In genomic region chr3:144096016-144096415, GRCh38 we compare ENCODE assay signal across 19 cellular contexts.
DNase-seq lines count a peak whose midpoint lies in the region; ATAC-seq and TF ChIP-seq lines count a peak whose summit lies in the region.
"Had no signal": no experiment of that assay in that cellular context is flagged by ENCODE, and none has a peak within 500 bp of the region (broad histone marks: within the 10 kb centered on the region; RNA-seq: fewer than 3 reads in every experiment).

No MANE protein-coding gene starts in this region.

- DNase-seq in NCI-H69 (lab: John Stamatoyannopoulos, UW): peak; percentile 4
- DNase-seq in fibroblast of gingiva (ENCODE audit: low read depth): peak; percentile 84
- DNase-seq in kidney glomerular epithelial cell (lab: John Stamatoyannopoulos, UW): peak; percentile 78
- DNase-seq in hippocampal formation (lab: John Stamatoyannopoulos, UW): no peak
- no peak for DNase-seq in activated CD4-positive, alpha-beta T cell treated with anti-CD3 and anti-CD28 coated beads, Interleukin-2, amount 10 ng/mL, durations not matched to agents 7 days and 5 days
- DNase-seq: BE2C; C1 segment of cervical spinal cord; CD4-positive, CD25-positive, alpha-beta regulatory T cell; CD8-positive, alpha-beta memory T cell; COR-L47; DMS79 treated with DMSO at 0.1 percent for 48 hours; GF-D8; H9; IMR-90 had no signal

- no peak overlapping the region for H3K4me3 ChIP-seq in parathyroid adenoma (ENCODE audit: low read depth, low read length)
- H3K4me3 ChIP-seq: GM12878, K562 had no signal

- no peaks in the 10 kb centered on the region for H3K27me3 ChIP-seq in parathyroid adenoma (ENCODE audit: control insufficient read depth, insufficient read depth, low read length)
- H3K27me3 ChIP-seq: BE2C had no signal

- H2AFZ ChIP-seq in parathyroid adenoma: no peak overlapping the region

- no peak overlapping the region for H3K27ac Mint-ChIP-seq in activated CD4-positive, alpha-beta T cell treated with anti-CD3 and anti-CD28 coated beads, Interleukin-2, amount 10 ng/mL, durations not matched to agents 7 days and 5 days
- H3K27ac Mint-ChIP-seq: CD4-positive, CD25-positive, alpha-beta regulatory T cell had no signal

- no peak overlapping the region for H3K27ac ChIP-seq in parathyroid adenoma

- no peak overlapping the region for H3K4me3 Mint-ChIP-seq in activated CD4-positive, alpha-beta T cell treated with anti-CD3 and anti-CD28 coated beads, Interleukin-2, amount 10 ng/mL, durations not matched to agents 7 days and 5 days
- H3K4me3 Mint-ChIP-seq: CD4-positive, CD25-positive, alpha-beta regulatory T cell; CD8-positive, alpha-beta memory T cell; H9 had no signal

- no peaks in the 10 kb centered on the region for H3K9me3 Mint-ChIP-seq in activated CD4-positive, alpha-beta T cell treated with anti-CD3 and anti-CD28 coated beads, Interleukin-2, amount 10 ng/mL, durations not matched to agents 7 days and 5 days

- H3K79me2 ChIP-seq in parathyroid adenoma: no peaks in the 10 kb centered on the region

- H3K4me1 Mint-ChIP-seq in activated CD4-positive, alpha-beta T cell treated with anti-CD3 and anti-CD28 coated beads, Interleukin-2, amount 10 ng/mL, durations not matched to agents 7 days and 5 days: no peaks in the 10 kb centered on the region
- H3K4me1 Mint-ChIP-seq: CD4-positive, CD25-positive, alpha-beta regulatory T cell; CD8-positive, alpha-beta memory T cell had no signal

- CTCF ChIA-PET in activated CD4-positive, alpha-beta T cell treated with anti-CD3 and anti-CD28 coated beads, Interleukin-2, amount 10 ng/mL, durations not matched to agents 7 days and 5 days (lab: Charles Lee): no interaction called here

- no peaks in the 10 kb centered on the region for H3K9me3 ChIP-seq in parathyroid adenoma (ENCODE audit: control insufficient read depth, low read length)
- H3K9me3 ChIP-seq: BE2C had no signal

- H3K36me3 Mint-ChIP-seq in activated CD4-positive, alpha-beta T cell treated with anti-CD3 and anti-CD28 coated beads, Interleukin-2, amount 10 ng/mL, durations not matched to agents 7 days and 5 days (ENCODE audit: low read depth): no peaks in the 10 kb centered on the region
- H3K36me3 Mint-ChIP-seq: CD4-positive, CD25-positive, alpha-beta regulatory T cell had no signal

- no peak overlapping the region for H3K9ac ChIP-seq in parathyroid adenoma

- H3K4me2 ChIP-seq in parathyroid adenoma (ENCODE audit: low read length): peak overlapping the region; percentile 50

- POLR2A ChIA-PET in activated CD4-positive, alpha-beta T cell treated with anti-CD3 and anti-CD28 coated beads, Interleukin-2, amount 10 ng/mL, durations not matched to agents 7 days and 5 days (lab: Charles Lee): no interaction called here

- H3K36me3 ChIP-seq in parathyroid adenoma (ENCODE audit: control insufficient read depth, insufficient read depth, low read length): no peaks in the 10 kb centered on the region
- H3K36me3 ChIP-seq: BE2C had no signal

- TF ChIP-seq CTCF in parathyroid adenoma (IDR thresholded peaks at IDR 0.05): no peak

- ATAC-seq in GM18520 (IDR thresholded peaks at IDR 0.05; ENCODE audit: unreplicated experiment) (no peak), HG03159 (IDR thresholded peaks at IDR 0.05; ENCODE audit: unreplicated experiment) (no peak)
- ATAC-seq: GM12878, K562 had no signal

- peaks cover 2% of the 10 kb centered on the region for H3K27me3 Mint-ChIP-seq in activated CD4-positive, alpha-beta T cell treated with anti-CD3 and anti-CD28 coated beads, Interleukin-2, amount 10 ng/mL, durations not matched to agents 7 days and 5 days
- H3K27me3 Mint-ChIP-seq: CD4-positive, CD25-positive, alpha-beta regulatory T cell had no signal

- H3K4me1 ChIP-seq in parathyroid adenoma: no peaks in the 10 kb centered on the region
- H3K4me1 ChIP-seq: BE2C had no signal

Comparison
In these comparisons a context has a peak if more than half of its experiments do, and no peak if none do; other contexts are left out.
1. DNase-seq: peak in NCI-H69 (single experiment), fibroblast of gingiva (single experiment) and kidney glomerular epithelial cell (single experiment); none in hippocampal formation (0 of 2) and activated CD4-positive, alpha-beta T cell treated with anti-CD3 and anti-CD28 coated beads, Interleukin-2, amount 10 ng/mL, durations not matched to agents 7 days and 5 days (single experiment).